24 cellular contexts compared by ENCODE assay signal in genomic region chr6:129207832-129208231, GRCh38.
"Had no signal": no experiment of that assay in that cellular context is flagged by ENCODE, and none has a peak within 500 bp of the region (broad histone marks: within the 10 kb centered on the region; RNA-seq: fewer than 3 reads in every experiment).

No MANE protein-coding gene starts in this region.

- H3K27me3 ChIP-seq: SJSA1 had no signal

- DNase-seq: activated B cell treated with CpG ODN at 0.5 μM for 24 hours; activated CD4-positive, alpha-beta memory T cell treated with anti-CD3 and anti-CD28 coated beads for 36 hours; activated CD4-positive, alpha-beta T cell treated with anti-CD3 and anti-CD28 coated beads for 1 hour; activated CD4-positive, alpha-beta T cell treated with anti-CD3 and anti-CD28 coated beads, Interleukin-2, amount 10 ng/mL, durations not matched to agents 7 days and 5 days; activated CD8-positive, alpha-beta memory T cell treated with anti-CD3 and anti-CD28 coated beads for 24 hours; activated effector memory CD4-positive, alpha-beta T cell treated with anti-CD3 and anti-CD28 coated beads, Interleukin-2, amount 50 U/mL, for 16 hours; activated naive CD4-positive, alpha-beta T cell treated with Interleukin-2 at 50 U/mL for 16 hours; activated T-cell treated with anti-CD3 and anti-CD28 coated beads, Interleukin-2, amount 50 U/mL, for 4 hours; amygdala; central memory CD4-positive, alpha-beta T cell; KG1; NCI-H1092; NCI-H1417; NCI-H1930; NCI-H2107; NCI-H345; NCI-H510A; NCI-H69; NK-92 treated with Interleukin-12 subunit alpha and Interleukin-12 subunit beta, amount 100 ng/mL, for 24 hours; OCI-M1; SHP77 had no signal

- H3K27ac Mint-ChIP-seq: activated B cell treated with CpG ODN at 0.5 μM for 24 hours; activated CD4-positive, alpha-beta memory T cell treated with anti-CD3 and anti-CD28 coated beads for 36 hours; activated CD4-positive, alpha-beta T cell treated with anti-CD3 and anti-CD28 coated beads, Interleukin-2, amount 10 ng/mL, durations not matched to agents 7 days and 5 days; activated naive CD8-positive, alpha-beta T cell; T-helper 1 cell treated with Interleukin-12 subunit alpha and Interleukin-12 subunit beta and Interleukin-4 antibody, amounts not matched to agents 30 μg/mL and 1 μg/mL, for 36 hours had no signal

- H3K36me3 Mint-ChIP-seq: activated CD4-positive, alpha-beta memory T cell treated with anti-CD3 and anti-CD28 coated beads for 36 hours; activated naive CD8-positive, alpha-beta T cell had no signal

- H3K27me3 Mint-ChIP-seq: activated B cell treated with CpG ODN at 0.5 μM for 24 hours had no signal

- H3K9me3 Mint-ChIP-seq: activated B cell treated with CpG ODN at 0.5 μM for 24 hours; activated CD4-positive, alpha-beta memory T cell treated with anti-CD3 and anti-CD28 coated beads for 36 hours; activated CD4-positive, alpha-beta T cell treated with anti-CD3 and anti-CD28 coated beads, Interleukin-2, amount 10 ng/mL, durations not matched to agents 7 days and 5 days; activated T-cell treated with anti-CD3 and anti-CD28 coated beads, Interleukin-2, amount 50 U/mL, for 4 hours; T-helper 1 cell treated with Interleukin-12 subunit alpha and Interleukin-12 subunit beta and Interleukin-4 antibody, amounts not matched to agents 30 μg/mL and 1 μg/mL, for 36 hours had no signal

- H3K9me3 ChIP-seq: SJSA1 had no signal

- H3K4me3 ChIP-seq: SJSA1 had no signal

- H3K27ac ChIP-seq: SJSA1 had no signal

- H3K36me3 ChIP-seq: SJSA1 had no signal

- H3K4me1 Mint-ChIP-seq: activated B cell treated with CpG ODN at 0.5 μM for 24 hours; activated CD4-positive, alpha-beta T cell treated with anti-CD3 and anti-CD28 coated beads, Interleukin-2, amount 10 ng/mL, durations not matched to agents 7 days and 5 days had no signal

- H3K4me3 Mint-ChIP-seq: activated B cell treated with CpG ODN at 0.5 μM for 24 hours; activated CD4-positive, alpha-beta memory T cell treated with anti-CD3 and anti-CD28 coated beads for 36 hours; activated CD4-positive, alpha-beta T cell treated with anti-CD3 and anti-CD28 coated beads, Interleukin-2, amount 10 ng/mL, durations not matched to agents 7 days and 5 days; activated naive CD8-positive, alpha-beta T cell; activated T-cell treated with anti-CD3 and anti-CD28 coated beads, Interleukin-2, amount 50 U/mL, for 4 hours; T-helper 1 cell treated with Interleukin-12 subunit alpha and Interleukin-12 subunit beta and Interleukin-4 antibody, amounts not matched to agents 30 μg/mL and 1 μg/mL, for 36 hours had no signal
